In genomic region chr16:86809458-86809955, GRCh38 we compare ENCODE assay signal across 15 cellular contexts.
A peak's percentile ranks its signal among the peaks of the same experiment; 100 is the strongest.
DNase-seq lines count a peak whose midpoint lies in the region; ATAC-seq, FAIRE-seq and TF ChIP-seq lines count a peak whose summit lies in the region.
"Had no signal": no experiment of that assay in that cellular context is flagged by ENCODE, and none has a peak within 500 bp of the region (broad histone marks: within the 10 kb centered on the region; RNA-seq: fewer than 3 reads in every experiment).

No MANE protein-coding gene starts in this region.

- no TSS peak for BruUV-seq in PC-3 (replicated peaks; lab: Mats Ljungman, UMichigan)

- CTCF ChIA-PET in PC-3 (lab: Charles Lee) (interaction anchor here (0.6 to 1.5 kb wide), 3 partner anchors 64 to 228 kb away, joined by 3 to 5 read pairs (median 3); no protein-coding TSS in a partner anchor), H1 (lab: Charles Lee; ENCODE audit: partially characterized antibody) (interaction anchor here (0.5 to 1.5 kb wide), 4 partner anchors 10 to 101 kb away, joined by 3 to 4 read pairs (median 3); no protein-coding TSS in a partner anchor)

- no peaks in the 10 kb centered on the region for H4K20me1 ChIP-seq in PC-3 (ENCODE audit: low read length)
- no peaks in the 10 kb centered on the region for H4K20me1 ChIP-seq in H1 (replicated peaks in 1 of 2; ENCODE audit: control insufficient read depth in 1 of 2, insufficient read depth in 2 of 2, low read length in 2 of 2)

- 0 out of 2 replicates have a peak overlapping the region, but pooled peaks have one; percentile 35 for H2BK20ac ChIP-seq in H1 (ENCODE audit: low read length)

- H3K4me2 ChIP-seq in PC-3 (ENCODE audit: low read length): peak overlapping the region; percentile 64
- H3K4me2 ChIP-seq in H1 (ENCODE audit: insufficient read depth in 1 of 2, low read depth in 2 of 2, low read length in 2 of 2): no peak overlapping the region

- POLR2A ChIA-PET in PC-3 (lab: Charles Lee; ENCODE audit: unreplicated experiment): no interaction called here
- POLR2A ChIA-PET in H1 (lab: Charles Lee; ENCODE audit: partially characterized antibody): interaction anchor here (1.6 kb wide), 1 partner anchor 17 kb away, joined by 3 read pairs; no protein-coding TSS in a partner anchor

- H3K4me3 ChIP-seq in PC-3 (ENCODE audit: low read length): no peak overlapping the region
- H3K4me3 ChIP-seq in H1 (ENCODE audit: extremely low read depth in 1 of 4, insufficient read depth in 2 of 4, low read depth in 3 of 4, low read length in 4 of 4): no peak overlapping the region
- H3K4me3 ChIP-seq: psoas muscle had no signal

- H3K9me3 ChIP-seq in PC-3 (ENCODE audit: low read length) (no peaks in the 10 kb centered on the region), H1 (ENCODE audit: insufficient read depth in 2 of 2, low read depth in 1 of 2, low read length in 1 of 2) (no peaks in the 10 kb centered on the region)
- H3K9me3 ChIP-seq: psoas muscle had no signal

- no peak overlapping the region for H2BK12ac ChIP-seq in H1 (ENCODE audit: low read depth, low read length)

- no peak overlapping the region for H4K91ac ChIP-seq in H1 (replicated peaks; ENCODE audit: insufficient read length, low read length)

- intact Hi-C loops in PC-3 (cut with micrococcal nuclease): no loop called here

- TF ChIP-seq RAD21 in H1 (IDR thresholded peaks at IDR 0.05 in 1 of 2, conservative IDR thresholded peaks at IDR 0.05 in 1 of 2; ENCODE audit: low read depth in 2 of 2, low read length in 2 of 2): no peak

- no peak overlapping the region for H3K14ac ChIP-seq in H1 (ENCODE audit: insufficient read length)

- H2AK5ac ChIP-seq in H1 (ENCODE audit: low read depth, low read length): no peak overlapping the region

- peak; percentile 82 for DNase-seq in Caki2 (ENCODE audit: low read depth)
- peak; percentile 89 for DNase-seq in PC-3
- no peak for DNase-seq in H1 (ENCODE audit: low read depth in 1 of 2, low spot score in 2 of 2)
- DNase-seq in non-pigmented ciliary epithelial cell (ENCODE audit: low read depth): peak; percentile 83
- DNase-seq in NCI-H524 treated with DMSO at 0.1 percent for 48 hours (lab: John Stamatoyannopoulos, UW): no peak
- no peak for DNase-seq in stimulated activated naive CD8-positive, alpha-beta T cell treated with anti-CD3 and anti-CD28 coated beads, Interleukin-15, Interleukin-2, amounts not matched to agents 100 U/mL and 50 U/mL, for 24 hours
- no peak for DNase-seq in activated naive CD4-positive, alpha-beta T cell treated with anti-CD3 and anti-CD28 coated beads, Interleukin-2, amount 50 U/mL, for 16 hours
- DNase-seq: activated T-cell treated with anti-CD3 and anti-CD28 coated beads for 4 hours; anterior cingulate cortex; CD8-positive, alpha-beta memory T cell; NCI-H1417 treated with DMSO at 0.1 percent for 48 hours; NCI-H748 treated with DMSO at 0.1 percent for 48 hours; psoas muscle had no signal

- no peak overlapping the region for H3K18ac ChIP-seq in H1 (ENCODE audit: extremely low read depth, low read length)

- ATAC-seq in PC-3 (peak; percentile 88), GM21576 (IDR thresholded peaks at IDR 0.05; ENCODE audit: unreplicated experiment) (no peak)
- ATAC-seq in stimulated activated naive CD8-positive, alpha-beta T cell treated with anti-CD3 and anti-CD28 coated beads, Interleukin-15, Interleukin-2, amounts not matched to agents 100 U/mL and 50 U/mL, for 24 hours: no peak
- ATAC-seq: activated CD4-positive, CD25-positive, alpha-beta regulatory T cell treated with anti-CD3 and anti-CD28 coated beads, Interleukin-2, amount 50 U/mL, for 24 hours; psoas muscle had no signal

- TF ChIP-seq CTCF in PC-3 (conservative IDR thresholded peaks at IDR 0.05; ENCODE audit: low read depth, low read length): peak; percentile 48
- no peak for TF ChIP-seq CTCF in H1 (IDR thresholded peaks at IDR 0.05; ENCODE audit: control extremely low read depth in 1 of 3, insufficient read depth in 1 of 3, low read depth in 1 of 3, low read length in 3 of 3)

- WGBS in H1 (ENCODE audit: extremely low coverage in 1 of 2, insufficient coverage in 1 of 2, insufficient read length in 1 of 2, insufficient replicate concordance in 2 of 2, low coverage in 1 of 2, low lambda C conversion rate in 2 of 2, missing lambda C conversion rate in 1 of 2), 2 experiments: 95% methylated on average over 8 of the region's 8 CpGs; no CpG with 5 or more reads in 1 of the 2 experiments

- H3K23ac ChIP-seq in H1 (ENCODE audit: insufficient read length): no peak overlapping the region

- peak overlapping the region; percentile 48 for H3K9ac ChIP-seq in PC-3 (ENCODE audit: low read length)
- H3K9ac ChIP-seq in H1 (replicated peaks in 1 of 4; ENCODE audit: extremely low read depth in 1 of 4, low read depth in 3 of 4, low read length in 3 of 4): no peak overlapping the region

- no peak overlapping the region for H4K5ac ChIP-seq in H1 (ENCODE audit: insufficient read length, low read depth, low read length)

- H3K27me3 ChIP-seq in PC-3 (ENCODE audit: low read length): no peaks in the 10 kb centered on the region
- peaks cover 0 to 9% (median 6%) of the 10 kb centered on the region in 4 experiments; a peak in 5 of 7 replicates for H3K27me3 ChIP-seq in H1 (replicated peaks in 1 of 4; ENCODE audit: control insufficient read depth in 3 of 4, extremely low read depth in 1 of 4, insufficient read depth in 3 of 4, low read length in 3 of 4)

- no peak overlapping the region for H2BK5ac ChIP-seq in H1 (ENCODE audit: low read depth, low read length)

- peaks cover 19% of the 10 kb centered on the region for H3K4me1 ChIP-seq in PC-3 (ENCODE audit: insufficient read depth, low read length)
- H3K4me1 ChIP-seq in H1 (replicated peaks in 1 of 4; ENCODE audit: control insufficient read depth in 3 of 4, insufficient read depth in 4 of 4, low read length in 3 of 4): peaks cover 3 to 8% (median 6%) of the 10 kb centered on the region in 4 experiments; a peak in 4 of 7 replicates
- H3K4me1 ChIP-seq: psoas muscle had no signal

- TF ChIP-seq POLR2A in H1 (IDR thresholded peaks at IDR 0.05; ENCODE audit: control extremely low read depth in 1 of 2, low read depth in 2 of 2, low read length in 2 of 2): no peak

- no peak overlapping the region for H4K8ac ChIP-seq in H1 (ENCODE audit: extremely low read depth, insufficient read depth, low read length)

- no peak overlapping the region for H3K56ac ChIP-seq in H1 (replicated peaks; ENCODE audit: insufficient read length, low read depth, low read length)

- no peak overlapping the region for H2BK15ac ChIP-seq in H1 (ENCODE audit: low read length)

- H3K36me3 ChIP-seq in PC-3 (ENCODE audit: low read depth, low read length): no peaks in the 10 kb centered on the region
- H3K36me3 ChIP-seq in H1 (ENCODE audit: control insufficient read depth in 2 of 4, insufficient read depth in 4 of 4, low read length in 3 of 4): no peaks in the 10 kb centered on the region

- H3K9me2 ChIP-seq in PC-3 (replicated peaks; ENCODE audit: low read length): no peaks in the 10 kb centered on the region

- H2BK120ac ChIP-seq in H1 (replicated peaks; ENCODE audit: low read depth, low read length): no peak overlapping the region

- no peaks in the 10 kb centered on the region for H3K79me1 ChIP-seq in H1 (ENCODE audit: low read depth, low read length)

- no peak for TF ChIP-seq EP300 in H1 (IDR thresholded peaks at IDR 0.05; ENCODE audit: borderline replicate concordance in 1 of 2, low read depth in 2 of 2, low read length in 2 of 2)

- H2AFZ ChIP-seq in PC-3 (ENCODE audit: low read length) (no peak overlapping the region), H1 (ENCODE audit: low read length) (no peak overlapping the region)

- H3K23me2 ChIP-seq in H1 (ENCODE audit: low read depth, low read length): no peaks in the 10 kb centered on the region

- H3F3A ChIP-seq in PC-3 (ENCODE audit: low read length, unreplicated experiment): no peaks in the 10 kb centered on the region

- FAIRE-seq in H1 (lab: Jason Lieb, UNC): no peak

- in situ Hi-C loops in Caki2 (cut with HindIII; ENCODE audit: low pct_unique_long_range_greater_than_20kb, low sequenced_read_pairs): no loop called here

- H3K27ac ChIP-seq in PC-3 (ENCODE audit: low read length) (peak overlapping the region; percentile 66), H1 (ENCODE audit: low read depth, low read length) (no peak overlapping the region)
- H3K27ac ChIP-seq: psoas muscle had no signal

- no peaks in the 10 kb centered on the region for H3K79me2 ChIP-seq in PC-3 (ENCODE audit: low read length)
- H3K79me2 ChIP-seq in H1 (ENCODE audit: control insufficient read depth in 1 of 2, insufficient read depth in 2 of 2, low read length in 2 of 2): no peaks in the 10 kb centered on the region

- H3K4ac ChIP-seq in H1 (replicated peaks; ENCODE audit: insufficient read length, low read depth, low read length): no peak overlapping the region

TF ChIP-seq in H1, 55 proteins besides CTCF, POLR2A, EP300 and RAD21 (continues in another document):
- TF ChIP-seq KDM5A (IDR thresholded peaks at IDR 0.05; ENCODE audit: low read length) (no peak), CREB1 (IDR thresholded peaks at IDR 0.05) (no peak), BCL11A (IDR thresholded peaks at IDR 0.05; ENCODE audit: low read depth in 2 of 2, low read length in 2 of 2) (no peak), E2F6 (IDR thresholded peaks at IDR 0.05) (no peak), SIRT6 (IDR thresholded peaks at IDR 0.05; ENCODE audit: low read length) (no peak), TAF7 (optimal IDR thresholded peaks at IDR 0.05; ENCODE audit: borderline replicate concordance, low read depth, low read length) (no peak), NANOG (IDR thresholded peaks at IDR 0.05; ENCODE audit: insufficient read depth, low read depth, low read length, poor library complexity, severe bottlenecking) (no peak), POLR2AphosphoS5 (IDR thresholded peaks at IDR 0.05; ENCODE audit: low read depth, low read length) (no peak), ATF2 (IDR thresholded peaks at IDR 0.05; ENCODE audit: low read length) (no peak), TAF1 (IDR thresholded peaks at IDR 0.05; ENCODE audit: low read depth, low read length) (no peak)

Comparison
In these comparisons a context has a peak if more than half of its experiments do, and no peak if none do; other contexts are left out.
1. DNase-seq: peak in Caki2 (single experiment), PC-3 (single experiment) and non-pigmented ciliary epithelial cell (single experiment); none in H1 (0 of 2), NCI-H524 treated with DMSO at 0.1 percent for 48 hours (single experiment), stimulated activated naive CD8-positive, alpha-beta T cell treated with anti-CD3 and anti-CD28 coated beads, Interleukin-15, Interleukin-2, amounts not matched to agents 100 U/mL and 50 U/mL, for 24 hours (single experiment) and activated naive CD4-positive, alpha-beta T cell treated with anti-CD3 and anti-CD28 coated beads, Interleukin-2, amount 50 U/mL, for 16 hours (single experiment).